ENCODE assay signal across 1 cellular context in the genomic region with DNA sequence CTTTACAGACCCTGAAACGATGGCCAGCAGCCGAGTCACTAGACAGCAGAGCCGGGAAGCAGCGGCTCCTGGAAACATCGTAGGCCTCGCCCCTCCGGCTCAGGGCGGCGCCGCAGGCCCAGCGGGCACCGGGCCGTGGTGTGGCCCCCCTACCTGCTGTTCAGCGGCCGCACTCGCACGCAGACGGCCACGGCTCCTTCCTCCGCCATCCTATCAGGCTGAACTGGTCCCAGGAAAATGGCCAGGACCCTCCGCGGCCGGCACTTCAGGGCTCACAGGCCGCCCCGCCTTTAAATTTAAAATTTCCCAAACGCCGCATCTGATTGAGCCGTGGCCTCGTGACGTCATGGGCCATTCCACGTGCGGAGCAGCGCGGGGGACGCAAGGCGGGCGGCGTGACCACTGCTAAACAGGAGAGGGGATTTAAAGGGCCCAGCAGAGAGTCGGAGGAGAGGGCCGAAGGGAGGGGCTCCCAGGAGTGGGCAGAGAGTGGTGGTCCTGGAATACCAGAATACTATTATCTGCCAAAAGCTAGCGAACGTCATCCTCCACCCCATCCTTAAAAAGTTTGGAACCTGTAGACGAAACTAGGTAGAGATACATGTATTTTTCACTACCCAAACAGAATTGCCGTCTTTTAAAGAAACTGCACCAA.
TF ChIP-seq lines count a peak whose summit lies in the region.

A gene with protein sequence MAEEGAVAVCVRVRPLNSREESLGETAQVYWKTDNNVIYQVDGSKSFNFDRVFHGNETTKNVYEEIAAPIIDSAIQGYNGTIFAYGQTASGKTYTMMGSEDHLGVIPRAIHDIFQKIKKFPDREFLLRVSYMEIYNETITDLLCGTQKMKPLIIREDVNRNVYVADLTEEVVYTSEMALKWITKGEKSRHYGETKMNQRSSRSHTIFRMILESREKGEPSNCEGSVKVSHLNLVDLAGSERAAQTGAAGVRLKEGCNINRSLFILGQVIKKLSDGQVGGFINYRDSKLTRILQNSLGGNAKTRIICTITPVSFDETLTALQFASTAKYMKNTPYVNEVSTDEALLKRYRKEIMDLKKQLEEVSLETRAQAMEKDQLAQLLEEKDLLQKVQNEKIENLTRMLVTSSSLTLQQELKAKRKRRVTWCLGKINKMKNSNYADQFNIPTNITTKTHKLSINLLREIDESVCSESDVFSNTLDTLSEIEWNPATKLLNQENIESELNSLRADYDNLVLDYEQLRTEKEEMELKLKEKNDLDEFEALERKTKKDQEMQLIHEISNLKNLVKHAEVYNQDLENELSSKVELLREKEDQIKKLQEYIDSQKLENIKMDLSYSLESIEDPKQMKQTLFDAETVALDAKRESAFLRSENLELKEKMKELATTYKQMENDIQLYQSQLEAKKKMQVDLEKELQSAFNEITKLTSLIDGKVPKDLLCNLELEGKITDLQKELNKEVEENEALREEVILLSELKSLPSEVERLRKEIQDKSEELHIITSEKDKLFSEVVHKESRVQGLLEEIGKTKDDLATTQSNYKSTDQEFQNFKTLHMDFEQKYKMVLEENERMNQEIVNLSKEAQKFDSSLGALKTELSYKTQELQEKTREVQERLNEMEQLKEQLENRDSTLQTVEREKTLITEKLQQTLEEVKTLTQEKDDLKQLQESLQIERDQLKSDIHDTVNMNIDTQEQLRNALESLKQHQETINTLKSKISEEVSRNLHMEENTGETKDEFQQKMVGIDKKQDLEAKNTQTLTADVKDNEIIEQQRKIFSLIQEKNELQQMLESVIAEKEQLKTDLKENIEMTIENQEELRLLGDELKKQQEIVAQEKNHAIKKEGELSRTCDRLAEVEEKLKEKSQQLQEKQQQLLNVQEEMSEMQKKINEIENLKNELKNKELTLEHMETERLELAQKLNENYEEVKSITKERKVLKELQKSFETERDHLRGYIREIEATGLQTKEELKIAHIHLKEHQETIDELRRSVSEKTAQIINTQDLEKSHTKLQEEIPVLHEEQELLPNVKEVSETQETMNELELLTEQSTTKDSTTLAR (N-terminal part only) (minus strand): TSS at position 233 of the 655 bp plus-strand sequence. CDS start 24 bp downstream, at position 209.

TF ChIP-seq in SK-N-SH, 30 proteins besides CTCF, POLR2A, EP300 and RAD21:
- TF ChIP-seq, protein P1, sequence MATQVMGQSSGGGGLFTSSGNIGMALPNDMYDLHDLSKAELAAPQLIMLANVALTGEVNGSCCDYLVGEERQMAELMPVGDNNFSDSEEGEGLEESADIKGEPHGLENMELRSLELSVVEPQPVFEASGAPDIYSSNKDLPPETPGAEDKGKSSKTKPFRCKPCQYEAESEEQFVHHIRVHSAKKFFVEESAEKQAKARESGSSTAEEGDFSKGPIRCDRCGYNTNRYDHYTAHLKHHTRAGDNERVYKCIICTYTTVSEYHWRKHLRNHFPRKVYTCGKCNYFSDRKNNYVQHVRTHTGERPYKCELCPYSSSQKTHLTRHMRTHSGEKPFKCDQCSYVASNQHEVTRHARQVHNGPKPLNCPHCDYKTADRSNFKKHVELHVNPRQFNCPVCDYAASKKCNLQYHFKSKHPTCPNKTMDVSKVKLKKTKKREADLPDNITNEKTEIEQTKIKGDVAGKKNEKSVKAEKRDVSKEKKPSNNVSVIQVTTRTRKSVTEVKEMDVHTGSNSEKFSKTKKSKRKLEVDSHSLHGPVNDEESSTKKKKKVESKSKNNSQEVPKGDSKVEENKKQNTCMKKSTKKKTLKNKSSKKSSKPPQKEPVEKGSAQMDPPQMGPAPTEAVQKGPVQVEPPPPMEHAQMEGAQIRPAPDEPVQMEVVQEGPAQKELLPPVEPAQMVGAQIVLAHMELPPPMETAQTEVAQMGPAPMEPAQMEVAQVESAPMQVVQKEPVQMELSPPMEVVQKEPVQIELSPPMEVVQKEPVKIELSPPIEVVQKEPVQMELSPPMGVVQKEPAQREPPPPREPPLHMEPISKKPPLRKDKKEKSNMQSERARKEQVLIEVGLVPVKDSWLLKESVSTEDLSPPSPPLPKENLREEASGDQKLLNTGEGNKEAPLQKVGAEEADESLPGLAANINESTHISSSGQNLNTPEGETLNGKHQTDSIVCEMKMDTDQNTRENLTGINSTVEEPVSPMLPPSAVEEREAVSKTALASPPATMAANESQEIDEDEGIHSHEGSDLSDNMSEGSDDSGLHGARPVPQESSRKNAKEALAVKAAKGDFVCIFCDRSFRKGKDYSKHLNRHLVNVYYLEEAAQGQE (IDR thresholded peaks at IDR 0.05; ENCODE audit: low read depth, low read length), result no peak
- TF ChIP-seq FOXM1 (IDR thresholded peaks at IDR 0.05; ENCODE audit: low read depth) (peak; percentile 87), YY1 (IDR thresholded peaks at IDR 0.05; ENCODE audit: low read depth) (0 out of 2 replicates have a peak, but pooled peaks have one; percentile 41), RFX5 (IDR thresholded peaks at IDR 0.05; ENCODE audit: low read length) (no peak; the same call in 1 of the 2 replicates), RCOR1 (IDR thresholded peaks at IDR 0.05; ENCODE audit: low read length) (no peak), POLR2AphosphoS5 (IDR thresholded peaks at IDR 0.05; ENCODE audit: low read depth, low read length) (peak; percentile 39; the same call in 1 of the 2 replicates), SMC3 (IDR thresholded peaks at IDR 0.05; ENCODE audit: low read depth, low read length) (no peak), TEAD4 (IDR thresholded peaks at IDR 0.05; ENCODE audit: borderline replicate concordance, insufficient read depth) (no peak), JUND (IDR thresholded peaks at IDR 0.05) (0 out of 2 replicates have a peak, but pooled peaks have one; percentile 45), NFIC (IDR thresholded peaks at IDR 0.05; ENCODE audit: borderline replicate concordance) (no peak), TAF1 (IDR thresholded peaks at IDR 0.05; ENCODE audit: borderline replicate concordance, low read depth, low read length) (peak; percentile 73; the same call in 1 of the 2 replicates), EZH2phosphoT487 (IDR thresholded peaks at IDR 0.05; ENCODE audit: borderline replicate concordance, low read depth) (no peak), ELF1 (IDR thresholded peaks at IDR 0.05) (no peak), FOSL2 (IDR thresholded peaks at IDR 0.05; ENCODE audit: borderline replicate concordance, low read depth) (no peak), RXRA (IDR thresholded peaks at IDR 0.05; ENCODE audit: borderline replicate concordance, low read depth) (no peak), CHD2 (IDR thresholded peaks at IDR 0.05; ENCODE audit: low read length, partially characterized antibody) (peak; percentile 23), GATA2 (CRISPR knock-in tag; IDR thresholded peaks at IDR 0.05) (no peak), GABPA (IDR thresholded peaks at IDR 0.05; ENCODE audit: low read depth) (no peak), SIN3A (IDR thresholded peaks at IDR 0.05; ENCODE audit: borderline replicate concordance, low read depth, low read length) (peak; percentile 87; the same call in 1 of the 2 replicates), MXI1 (IDR thresholded peaks at IDR 0.05; ENCODE audit: low read depth, low read length) (peak; percentile 72; the same call in 1 of the 2 replicates), FOXJ3 (CRISPR knock-in tag; IDR thresholded peaks at IDR 0.05) (no peak), TCF12 (IDR thresholded peaks at IDR 0.05) (no peak)
- TF ChIP-seq, protein P2, sequence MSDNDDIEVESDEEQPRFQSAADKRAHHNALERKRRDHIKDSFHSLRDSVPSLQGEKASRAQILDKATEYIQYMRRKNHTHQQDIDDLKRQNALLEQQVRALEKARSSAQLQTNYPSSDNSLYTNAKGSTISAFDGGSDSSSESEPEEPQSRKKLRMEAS (IDR thresholded peaks at IDR 0.05; ENCODE audit: low read depth), result peak; percentile 90
- TF ChIP-seq, protein P3, sequence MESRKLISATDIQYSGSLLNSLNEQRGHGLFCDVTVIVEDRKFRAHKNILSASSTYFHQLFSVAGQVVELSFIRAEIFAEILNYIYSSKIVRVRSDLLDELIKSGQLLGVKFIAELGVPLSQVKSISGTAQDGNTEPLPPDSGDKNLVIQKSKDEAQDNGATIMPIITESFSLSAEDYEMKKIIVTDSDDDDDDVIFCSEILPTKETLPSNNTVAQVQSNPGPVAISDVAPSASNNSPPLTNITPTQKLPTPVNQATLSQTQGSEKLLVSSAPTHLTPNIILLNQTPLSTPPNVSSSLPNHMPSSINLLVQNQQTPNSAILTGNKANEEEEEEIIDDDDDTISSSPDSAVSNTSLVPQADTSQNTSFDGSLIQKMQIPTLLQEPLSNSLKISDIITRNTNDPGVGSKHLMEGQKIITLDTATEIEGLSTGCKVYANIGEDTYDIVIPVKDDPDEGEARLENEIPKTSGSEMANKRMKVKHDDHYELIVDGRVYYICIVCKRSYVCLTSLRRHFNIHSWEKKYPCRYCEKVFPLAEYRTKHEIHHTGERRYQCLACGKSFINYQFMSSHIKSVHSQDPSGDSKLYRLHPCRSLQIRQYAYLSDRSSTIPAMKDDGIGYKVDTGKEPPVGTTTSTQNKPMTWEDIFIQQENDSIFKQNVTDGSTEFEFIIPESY (IDR thresholded peaks at IDR 0.05; ENCODE audit: borderline replicate concordance, low read depth), result no peak
- TF ChIP-seq, protein P4, sequence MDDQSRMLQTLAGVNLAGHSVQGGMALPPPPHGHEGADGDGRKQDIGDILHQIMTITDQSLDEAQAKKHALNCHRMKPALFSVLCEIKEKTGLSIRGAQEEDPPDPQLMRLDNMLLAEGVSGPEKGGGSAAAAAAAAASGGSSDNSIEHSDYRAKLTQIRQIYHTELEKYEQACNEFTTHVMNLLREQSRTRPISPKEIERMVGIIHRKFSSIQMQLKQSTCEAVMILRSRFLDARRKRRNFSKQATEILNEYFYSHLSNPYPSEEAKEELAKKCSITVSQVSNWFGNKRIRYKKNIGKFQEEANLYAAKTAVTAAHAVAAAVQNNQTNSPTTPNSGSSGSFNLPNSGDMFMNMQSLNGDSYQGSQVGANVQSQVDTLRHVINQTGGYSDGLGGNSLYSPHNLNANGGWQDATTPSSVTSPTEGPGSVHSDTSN (IDR thresholded peaks at IDR 0.05), result no peak
- TF ChIP-seq, protein P5, sequence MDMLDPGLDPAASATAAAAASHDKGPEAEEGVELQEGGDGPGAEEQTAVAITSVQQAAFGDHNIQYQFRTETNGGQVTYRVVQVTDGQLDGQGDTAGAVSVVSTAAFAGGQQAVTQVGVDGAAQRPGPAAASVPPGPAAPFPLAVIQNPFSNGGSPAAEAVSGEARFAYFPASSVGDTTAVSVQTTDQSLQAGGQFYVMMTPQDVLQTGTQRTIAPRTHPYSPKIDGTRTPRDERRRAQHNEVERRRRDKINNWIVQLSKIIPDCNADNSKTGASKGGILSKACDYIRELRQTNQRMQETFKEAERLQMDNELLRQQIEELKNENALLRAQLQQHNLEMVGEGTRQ (IDR thresholded peaks at IDR 0.05; ENCODE audit: borderline replicate concordance, low read depth, low read length), result no peak
- TF ChIP-seq, protein P6, sequence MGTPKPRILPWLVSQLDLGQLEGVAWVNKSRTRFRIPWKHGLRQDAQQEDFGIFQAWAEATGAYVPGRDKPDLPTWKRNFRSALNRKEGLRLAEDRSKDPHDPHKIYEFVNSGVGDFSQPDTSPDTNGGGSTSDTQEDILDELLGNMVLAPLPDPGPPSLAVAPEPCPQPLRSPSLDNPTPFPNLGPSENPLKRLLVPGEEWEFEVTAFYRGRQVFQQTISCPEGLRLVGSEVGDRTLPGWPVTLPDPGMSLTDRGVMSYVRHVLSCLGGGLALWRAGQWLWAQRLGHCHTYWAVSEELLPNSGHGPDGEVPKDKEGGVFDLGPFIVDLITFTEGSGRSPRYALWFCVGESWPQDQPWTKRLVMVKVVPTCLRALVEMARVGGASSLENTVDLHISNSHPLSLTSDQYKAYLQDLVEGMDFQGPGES (IDR thresholded peaks at IDR 0.05; ENCODE audit: low read depth, low read length), result no peak; the same call in 1 of the 2 replicates
- TF ChIP-seq, protein P7, sequence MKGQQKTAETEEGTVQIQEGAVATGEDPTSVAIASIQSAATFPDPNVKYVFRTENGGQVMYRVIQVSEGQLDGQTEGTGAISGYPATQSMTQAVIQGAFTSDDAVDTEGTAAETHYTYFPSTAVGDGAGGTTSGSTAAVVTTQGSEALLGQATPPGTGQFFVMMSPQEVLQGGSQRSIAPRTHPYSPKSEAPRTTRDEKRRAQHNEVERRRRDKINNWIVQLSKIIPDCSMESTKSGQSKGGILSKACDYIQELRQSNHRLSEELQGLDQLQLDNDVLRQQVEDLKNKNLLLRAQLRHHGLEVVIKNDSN (IDR thresholded peaks at IDR 0.05; ENCODE audit: borderline replicate concordance, low read depth), result peak; percentile 38; the same call in 1 of the 2 replicates
TF ChIP-seq in SK-N-SH: peak in this region for 10.
